ENCODE assay signal across 1 cellular context in the genomic region with DNA sequence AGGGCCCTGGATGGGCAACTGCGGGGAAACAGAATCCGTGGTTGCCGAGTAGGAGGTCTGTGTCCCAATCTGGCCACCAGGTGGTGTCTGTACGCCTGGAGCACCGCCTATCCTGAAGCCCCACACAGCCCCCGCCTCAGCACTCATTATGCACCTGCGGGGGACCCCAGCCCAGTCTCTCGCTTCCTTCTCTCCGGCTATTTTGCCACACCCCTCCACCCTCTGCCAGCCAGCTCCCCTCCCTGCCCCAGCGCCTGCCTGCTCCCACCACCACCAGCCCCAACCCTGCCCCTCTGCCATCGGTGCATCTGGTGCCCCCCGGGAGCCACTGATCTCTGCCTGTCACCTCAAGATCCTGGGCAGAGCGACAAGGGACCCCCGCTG.
A peak's percentile ranks its signal among the peaks of the same experiment; 100 is the strongest.
TF ChIP-seq lines count a peak whose summit lies in the region.

No MANE protein-coding gene starts in this region.

TF ChIP-seq in HepG2, 621 proteins besides CTCF, POLR2A, EP300 and RAD21 (continued from another document and continues in another):
- TF ChIP-seq ZNF687 (CRISPR knock-in tag; IDR thresholded peaks at IDR 0.05) (peak; percentile 18; the same call in 1 of the 2 replicates), ARNT2 (CRISPR knock-in tag; IDR thresholded peaks at IDR 0.05; ENCODE audit: low read depth) (no peak), BCLAF1 (IDR thresholded peaks at IDR 0.05) (no peak), ZNF235 (CRISPR knock-in tag; IDR thresholded peaks at IDR 0.05; ENCODE audit: borderline replicate concordance) (no peak), HNRNPL (IDR thresholded peaks at IDR 0.05; ENCODE audit: low read depth, low read length) (0 out of 2 replicates have a peak, but pooled peaks have one; percentile 24), KLF16 (CRISPR knock-in tag; IDR thresholded peaks at IDR 0.05) (no peak), EEA1 (CRISPR knock-in tag; IDR thresholded peaks at IDR 0.05; ENCODE audit: borderline replicate concordance) (no peak), ZNF605 (CRISPR knock-in tag; IDR thresholded peaks at IDR 0.05) (no peak), ZKSCAN8 (CRISPR knock-in tag; IDR thresholded peaks at IDR 0.05; ENCODE audit: borderline replicate concordance) (no peak), ATF1 (CRISPR knock-in tag; IDR thresholded peaks at IDR 0.05) (no peak), HNRNPH1 (optimal IDR thresholded peaks at IDR 0.05; ENCODE audit: low read depth, low read length) (no peak), SETDB1 (CRISPR knock-in tag; IDR thresholded peaks at IDR 0.05; ENCODE audit: borderline replicate concordance) (no peak), CHCHD3 (CRISPR knock-in tag; IDR thresholded peaks at IDR 0.05) (no peak), SYNCRIP (IDR thresholded peaks at IDR 0.05; ENCODE audit: insufficient read depth, low read depth, low read length) (no peak), ZNF260 (CRISPR knock-in tag; IDR thresholded peaks at IDR 0.05; ENCODE audit: borderline replicate concordance, low read depth) (no peak), SALL1 (CRISPR knock-in tag; IDR thresholded peaks at IDR 0.05) (0 out of 2 replicates have a peak, but pooled peaks have one; percentile 17), KLF12 (CRISPR knock-in tag; IDR thresholded peaks at IDR 0.05; ENCODE audit: borderline replicate concordance) (no peak), ZFP91 (CRISPR knock-in tag; IDR thresholded peaks at IDR 0.05; ENCODE audit: borderline replicate concordance) (0 out of 2 replicates have a peak, but pooled peaks have one; percentile 23), SP1 (IDR thresholded peaks at IDR 0.05) (no peak), SP1 (CRISPR knock-in tag; IDR thresholded peaks at IDR 0.05) (no peak), REPIN1 (CRISPR knock-in tag; IDR thresholded peaks at IDR 0.05; ENCODE audit: borderline replicate concordance, low read depth) (no peak)
- TF ChIP-seq, protein P1, sequence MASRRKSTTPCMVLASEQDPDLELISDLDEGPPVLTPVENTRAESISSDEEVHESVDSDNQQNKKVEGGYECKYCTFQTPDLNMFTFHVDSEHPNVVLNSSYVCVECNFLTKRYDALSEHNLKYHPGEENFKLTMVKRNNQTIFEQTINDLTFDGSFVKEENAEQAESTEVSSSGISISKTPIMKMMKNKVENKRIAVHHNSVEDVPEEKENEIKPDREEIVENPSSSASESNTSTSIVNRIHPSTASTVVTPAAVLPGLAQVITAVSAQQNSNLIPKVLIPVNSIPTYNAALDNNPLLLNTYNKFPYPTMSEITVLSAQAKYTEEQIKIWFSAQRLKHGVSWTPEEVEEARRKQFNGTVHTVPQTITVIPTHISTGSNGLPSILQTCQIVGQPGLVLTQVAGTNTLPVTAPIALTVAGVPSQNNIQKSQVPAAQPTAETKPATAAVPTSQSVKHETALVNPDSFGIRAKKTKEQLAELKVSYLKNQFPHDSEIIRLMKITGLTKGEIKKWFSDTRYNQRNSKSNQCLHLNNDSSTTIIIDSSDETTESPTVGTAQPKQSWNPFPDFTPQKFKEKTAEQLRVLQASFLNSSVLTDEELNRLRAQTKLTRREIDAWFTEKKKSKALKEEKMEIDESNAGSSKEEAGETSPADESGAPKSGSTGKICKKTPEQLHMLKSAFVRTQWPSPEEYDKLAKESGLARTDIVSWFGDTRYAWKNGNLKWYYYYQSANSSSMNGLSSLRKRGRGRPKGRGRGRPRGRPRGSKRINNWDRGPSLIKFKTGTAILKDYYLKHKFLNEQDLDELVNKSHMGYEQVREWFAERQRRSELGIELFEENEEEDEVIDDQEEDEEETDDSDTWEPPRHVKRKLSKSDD (CRISPR knock-in tag; IDR thresholded peaks at IDR 0.05; ENCODE audit: low read depth), result no peak
- TF ChIP-seq, protein P2, sequence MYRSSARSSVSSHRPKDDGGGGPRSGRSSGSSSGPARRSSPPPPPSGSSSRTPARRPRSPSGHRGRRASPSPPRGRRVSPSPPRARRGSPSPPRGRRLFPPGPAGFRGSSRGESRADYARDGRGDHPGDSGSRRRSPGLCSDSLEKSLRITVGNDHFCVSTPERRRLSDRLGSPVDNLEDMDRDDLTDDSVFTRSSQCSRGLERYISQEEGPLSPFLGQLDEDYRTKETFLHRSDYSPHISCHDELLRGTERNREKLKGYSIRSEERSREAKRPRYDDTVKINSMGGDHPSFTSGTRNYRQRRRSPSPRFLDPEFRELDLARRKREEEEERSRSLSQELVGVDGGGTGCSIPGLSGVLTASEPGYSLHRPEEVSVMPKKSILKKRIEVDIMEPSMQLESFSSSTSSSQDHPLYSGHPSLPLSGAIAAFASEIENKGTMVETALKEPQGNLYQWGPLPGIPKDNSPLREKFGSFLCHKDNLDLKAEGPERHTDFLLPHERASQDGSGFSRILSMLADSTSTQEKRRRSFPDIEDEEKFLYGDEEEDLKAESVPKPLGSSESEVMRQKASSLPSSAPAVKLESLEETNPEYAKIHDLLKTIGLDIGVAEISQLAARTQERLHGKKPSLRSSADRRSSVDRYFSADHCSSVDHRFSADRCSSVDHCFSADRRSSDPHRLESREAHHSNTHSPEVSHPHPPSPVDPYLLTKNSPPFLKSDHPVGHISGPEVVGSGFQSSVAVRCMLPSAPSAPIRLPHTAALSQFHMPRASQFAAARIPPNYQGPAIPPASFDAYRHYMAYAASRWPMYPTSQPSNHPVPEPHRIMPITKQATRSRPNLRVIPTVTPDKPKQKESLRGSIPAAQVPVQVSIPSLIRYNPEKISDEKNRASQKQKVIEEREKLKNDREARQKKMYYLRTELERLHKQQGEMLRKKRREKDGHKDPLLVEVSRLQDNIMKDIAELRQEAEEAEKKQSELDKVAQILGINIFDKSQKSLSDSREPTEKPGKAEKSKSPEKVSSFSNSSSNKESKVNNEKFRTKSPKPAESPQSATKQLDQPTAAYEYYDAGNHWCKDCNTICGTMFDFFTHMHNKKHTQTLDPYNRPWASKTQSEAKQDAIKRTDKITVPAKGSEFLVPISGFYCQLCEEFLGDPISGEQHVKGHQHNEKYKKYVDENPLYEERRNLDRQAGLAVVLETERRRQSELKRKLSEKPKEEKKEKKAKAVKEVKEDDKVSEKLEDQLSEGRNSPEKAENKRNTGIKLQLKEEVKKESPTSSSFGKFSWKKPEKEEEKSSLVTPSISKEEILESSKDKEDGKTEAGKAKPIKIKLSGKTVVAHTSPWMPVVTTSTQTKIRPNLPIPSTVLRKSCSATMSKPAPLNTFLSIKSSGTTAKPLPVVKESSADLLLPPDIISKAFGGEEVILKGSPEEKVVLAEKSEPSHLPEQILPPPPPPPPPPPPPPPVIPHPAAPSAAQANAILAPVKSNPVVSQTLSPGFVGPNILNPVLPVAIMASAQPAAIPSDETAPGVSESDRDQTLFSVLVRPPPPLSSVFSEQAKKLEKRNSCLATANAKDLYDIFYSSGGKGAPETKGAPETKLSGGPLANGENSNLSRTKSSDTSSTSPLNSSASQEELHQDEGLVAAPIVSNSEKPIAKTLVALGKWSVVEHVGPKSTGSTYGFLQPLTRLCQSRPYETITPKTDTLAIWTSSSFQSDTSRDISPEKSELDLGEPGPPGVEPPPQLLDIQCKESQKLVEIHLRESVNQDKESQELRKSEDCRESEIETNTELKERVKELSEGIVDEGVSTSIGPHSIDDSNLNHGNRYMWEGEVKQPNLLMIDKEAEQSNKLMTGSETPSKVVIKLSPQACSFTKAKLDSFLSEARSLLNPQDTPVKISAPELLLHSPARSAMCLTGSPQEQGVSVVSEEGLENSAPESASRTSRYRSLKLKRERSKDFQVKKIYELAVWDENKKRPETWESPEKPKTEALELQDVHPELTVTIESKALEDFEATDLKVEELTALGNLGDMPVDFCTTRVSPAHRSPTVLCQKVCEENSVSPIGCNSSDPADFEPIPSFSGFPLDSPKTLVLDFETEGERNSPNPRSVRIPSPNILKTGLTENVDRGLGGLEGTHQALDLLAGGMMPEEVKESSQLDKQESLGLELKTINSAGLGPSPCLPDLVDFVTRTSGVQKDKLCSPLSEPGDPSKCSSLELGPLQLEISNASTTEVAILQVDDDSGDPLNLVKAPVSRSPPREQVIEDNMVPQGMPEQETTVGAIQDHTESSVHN (CRISPR knock-in tag; IDR thresholded peaks at IDR 0.05), result no peak
- TF ChIP-seq, protein P3, sequence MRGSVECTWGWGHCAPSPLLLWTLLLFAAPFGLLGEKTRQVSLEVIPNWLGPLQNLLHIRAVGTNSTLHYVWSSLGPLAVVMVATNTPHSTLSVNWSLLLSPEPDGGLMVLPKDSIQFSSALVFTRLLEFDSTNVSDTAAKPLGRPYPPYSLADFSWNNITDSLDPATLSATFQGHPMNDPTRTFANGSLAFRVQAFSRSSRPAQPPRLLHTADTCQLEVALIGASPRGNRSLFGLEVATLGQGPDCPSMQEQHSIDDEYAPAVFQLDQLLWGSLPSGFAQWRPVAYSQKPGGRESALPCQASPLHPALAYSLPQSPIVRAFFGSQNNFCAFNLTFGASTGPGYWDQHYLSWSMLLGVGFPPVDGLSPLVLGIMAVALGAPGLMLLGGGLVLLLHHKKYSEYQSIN (CRISPR knock-in tag; IDR thresholded peaks at IDR 0.05; ENCODE audit: borderline replicate concordance), result no peak
- TF ChIP-seq, protein P4, sequence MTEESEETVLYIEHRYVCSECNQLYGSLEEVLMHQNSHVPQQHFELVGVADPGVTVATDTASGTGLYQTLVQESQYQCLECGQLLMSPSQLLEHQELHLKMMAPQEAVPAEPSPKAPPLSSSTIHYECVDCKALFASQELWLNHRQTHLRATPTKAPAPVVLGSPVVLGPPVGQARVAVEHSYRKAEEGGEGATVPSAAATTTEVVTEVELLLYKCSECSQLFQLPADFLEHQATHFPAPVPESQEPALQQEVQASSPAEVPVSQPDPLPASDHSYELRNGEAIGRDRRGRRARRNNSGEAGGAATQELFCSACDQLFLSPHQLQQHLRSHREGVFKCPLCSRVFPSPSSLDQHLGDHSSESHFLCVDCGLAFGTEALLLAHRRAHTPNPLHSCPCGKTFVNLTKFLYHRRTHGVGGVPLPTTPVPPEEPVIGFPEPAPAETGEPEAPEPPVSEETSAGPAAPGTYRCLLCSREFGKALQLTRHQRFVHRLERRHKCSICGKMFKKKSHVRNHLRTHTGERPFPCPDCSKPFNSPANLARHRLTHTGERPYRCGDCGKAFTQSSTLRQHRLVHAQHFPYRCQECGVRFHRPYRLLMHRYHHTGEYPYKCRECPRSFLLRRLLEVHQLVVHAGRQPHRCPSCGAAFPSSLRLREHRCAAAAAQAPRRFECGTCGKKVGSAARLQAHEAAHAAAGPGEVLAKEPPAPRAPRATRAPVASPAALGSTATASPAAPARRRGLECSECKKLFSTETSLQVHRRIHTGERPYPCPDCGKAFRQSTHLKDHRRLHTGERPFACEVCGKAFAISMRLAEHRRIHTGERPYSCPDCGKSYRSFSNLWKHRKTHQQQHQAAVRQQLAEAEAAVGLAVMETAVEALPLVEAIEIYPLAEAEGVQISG (CRISPR knock-in tag; IDR thresholded peaks at IDR 0.05), result no peak
